12 cellular contexts compared by ENCODE assay signal in the genomic region with DNA sequence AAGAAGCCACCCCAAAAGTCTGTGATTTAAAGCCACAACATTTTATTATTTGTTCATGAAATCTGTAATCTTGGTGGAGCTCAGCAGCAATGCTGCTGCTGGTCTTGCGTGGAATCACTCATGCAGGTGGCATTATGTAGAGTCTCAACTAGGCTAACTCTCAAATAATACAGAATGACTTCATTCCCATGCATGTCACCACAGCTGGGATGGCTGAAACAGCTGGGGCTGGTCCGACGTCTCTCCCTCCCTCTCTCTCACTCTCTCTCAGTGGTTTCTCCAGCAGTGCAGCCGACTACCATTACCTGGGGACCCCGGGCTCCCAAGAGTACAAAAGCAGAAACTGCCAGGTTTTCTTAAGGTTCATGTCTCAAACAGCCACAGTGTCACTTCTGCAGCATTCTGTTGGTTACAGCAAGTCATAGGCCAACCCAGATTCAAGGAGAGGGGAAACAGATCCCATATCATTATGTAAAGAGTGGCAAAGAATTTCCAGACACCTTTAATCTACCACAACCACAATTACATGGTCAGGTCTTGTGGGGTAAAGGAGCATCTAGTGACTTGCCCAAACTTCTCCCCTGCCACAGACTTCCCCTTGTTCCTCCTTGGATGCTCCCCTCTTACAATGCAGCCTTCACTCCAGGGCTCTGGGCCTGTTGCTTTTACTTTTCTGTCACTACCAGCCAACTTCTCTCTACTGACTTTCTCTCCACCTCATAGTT.
DNase-seq lines count a peak whose midpoint lies in the region; ATAC-seq and TF ChIP-seq lines count a peak whose summit lies in the region.
"Had no signal": no experiment of that assay in that cellular context is flagged by ENCODE, and none has a peak within 500 bp of the region (broad histone marks: within the 10 kb centered on the region; RNA-seq: fewer than 3 reads in every experiment).

No MANE protein-coding gene starts in this region.

- no peaks in the 10 kb centered on the region for H3K9me3 Mint-ChIP-seq in chondrocyte (ENCODE audit: low read depth)
- H3K9me3 Mint-ChIP-seq in activated CD4-positive, alpha-beta memory T cell treated with anti-CD3 and anti-CD28 coated beads, Interleukin-2, amount 10 ng/mL, durations not matched to agents 7 days and 5 days: no peaks in the 10 kb centered on the region
- H3K9me3 Mint-ChIP-seq: natural killer cell treated with Interleukin-12 subunit alpha and Interleukin-12 subunit beta and Interleukin-15 and Interleukin-18, amount 100 ng/mL, for 72 hours had no signal

- peaks cover 50% of the 10 kb centered on the region for H3K4me1 Mint-ChIP-seq in chondrocyte (ENCODE audit: low read depth)
- H3K4me1 Mint-ChIP-seq in activated CD4-positive, alpha-beta memory T cell treated with anti-CD3 and anti-CD28 coated beads, Interleukin-2, amount 10 ng/mL, durations not matched to agents 7 days and 5 days: no peaks in the 10 kb centered on the region

- H2AFZ ChIP-seq in hepatocyte: no peak overlapping the region

- H3K4me1 ChIP-seq in hepatocyte (ENCODE audit: insufficient read depth): peaks cover 18% of the 10 kb centered on the region

- DNase-seq in Right ventricle myocardium superior (no peak), cardiac septum (ENCODE audit: low spot score) (no peak), chondrocyte (ENCODE audit: low spot score) (no peak), hepatocyte (ENCODE audit: low spot score) (no peak), NOMO-1 (lab: John Stamatoyannopoulos, UW; ENCODE audit: unreplicated experiment in 2 of 2) (no peak)
- DNase-seq in activated CD4-positive, alpha-beta memory T cell treated with anti-CD3 and anti-CD28 coated beads, Interleukin-2, amount 10 ng/mL, durations not matched to agents 7 days and 5 days: no peak
- DNase-seq in stimulated activated CD4-positive, alpha-beta T cell treated with anti-CD3 and anti-CD28 coated beads, Interleukin-2, amount 100 ng/mL, for 48 hours: no peak
- DNase-seq: activated naive CD4-positive, alpha-beta T cell treated with anti-CD3 and anti-CD28 coated beads, Interleukin-2, amount 50 U/mL, for 16 hours; NCI-H1436 treated with DMSO at 0.1 percent for 48 hours; NCI-H524 treated with DMSO at 0.1 percent for 48 hours had no signal

- H3K27ac Mint-ChIP-seq in chondrocyte (ENCODE audit: unreplicated experiment): peak overlapping the region; percentile 91
- H3K27ac Mint-ChIP-seq in activated CD4-positive, alpha-beta memory T cell treated with anti-CD3 and anti-CD28 coated beads, Interleukin-2, amount 10 ng/mL, durations not matched to agents 7 days and 5 days: no peak overlapping the region
- H3K27ac Mint-ChIP-seq: natural killer cell treated with Interleukin-12 subunit alpha and Interleukin-12 subunit beta and Interleukin-15 and Interleukin-18, amount 100 ng/mL, for 72 hours had no signal

- H3K27me3 ChIP-seq in hepatocyte: no peaks in the 10 kb centered on the region

- no peak overlapping the region for H3K4me3 ChIP-seq in hepatocyte

- TF ChIP-seq CTCF in chondrocyte (IDR thresholded peaks at IDR 0.05) (no peak), hepatocyte (IDR thresholded peaks at IDR 0.05; ENCODE audit: poor library complexity) (no peak)

- CTCF ChIA-PET in activated CD4-positive, alpha-beta memory T cell treated with anti-CD3 and anti-CD28 coated beads, Interleukin-2, amount 10 ng/mL, durations not matched to agents 7 days and 5 days (lab: Charles Lee): no interaction called here

- ATAC-seq in Right ventricle myocardium superior (ENCODE audit: poor library complexity) (peak; percentile 55), HG02678 (IDR thresholded peaks at IDR 0.05; ENCODE audit: unreplicated experiment) (no peak)

- no peaks in the 10 kb centered on the region for H3K36me3 ChIP-seq in hepatocyte (replicated peaks; ENCODE audit: insufficient read depth, low read depth)

- no peaks in the 10 kb centered on the region for H3K9me2 ChIP-seq in hepatocyte (replicated peaks; ENCODE audit: insufficient read depth)

- 94% methylated on average over 5 of the region's 5 CpGs for WGBS in hepatocyte (ENCODE audit: low lambda C conversion rate, missing lambda C conversion rate)

- H3K27me3 Mint-ChIP-seq in chondrocyte (ENCODE audit: low read depth): no peaks in the 10 kb centered on the region
- H3K27me3 Mint-ChIP-seq in activated CD4-positive, alpha-beta memory T cell treated with anti-CD3 and anti-CD28 coated beads, Interleukin-2, amount 10 ng/mL, durations not matched to agents 7 days and 5 days: peaks cover 2% of the 10 kb centered on the region

- no peaks in the 10 kb centered on the region for H3K9me3 ChIP-seq in hepatocyte (ENCODE audit: low read depth)

- POLR2A ChIA-PET in activated CD4-positive, alpha-beta memory T cell treated with anti-CD3 and anti-CD28 coated beads, Interleukin-2, amount 10 ng/mL, durations not matched to agents 7 days and 5 days (lab: Charles Lee): no interaction called here

- H3K27ac ChIP-seq in hepatocyte: peak overlapping the region; percentile 29

- no peak overlapping the region for H3K4me3 Mint-ChIP-seq in chondrocyte (ENCODE audit: unreplicated experiment)
- no peak overlapping the region for H3K4me3 Mint-ChIP-seq in activated CD4-positive, alpha-beta memory T cell treated with anti-CD3 and anti-CD28 coated beads, Interleukin-2, amount 10 ng/mL, durations not matched to agents 7 days and 5 days
- H3K4me3 Mint-ChIP-seq: natural killer cell treated with Interleukin-12 subunit alpha and Interleukin-12 subunit beta and Interleukin-15 and Interleukin-18, amount 100 ng/mL, for 72 hours had no signal

- no peaks in the 10 kb centered on the region for H3K79me2 ChIP-seq in hepatocyte

- H3K36me3 Mint-ChIP-seq in chondrocyte (ENCODE audit: low read depth): no peaks in the 10 kb centered on the region
- H3K36me3 Mint-ChIP-seq in activated CD4-positive, alpha-beta memory T cell treated with anti-CD3 and anti-CD28 coated beads, Interleukin-2, amount 10 ng/mL, durations not matched to agents 7 days and 5 days (ENCODE audit: low read depth): no peaks in the 10 kb centered on the region
- H3K36me3 Mint-ChIP-seq: natural killer cell treated with Interleukin-12 subunit alpha and Interleukin-12 subunit beta and Interleukin-15 and Interleukin-18, amount 100 ng/mL, for 72 hours had no signal

- intact Hi-C loops in Right ventricle myocardium superior (cut with DNase I): no loop called here
- intact Hi-C loops in cardiac septum (cut with DNase I): no loop called here

- H3K4me2 ChIP-seq in hepatocyte: peak overlapping the region; percentile 39

- no peaks in the 10 kb centered on the region for H4K20me1 ChIP-seq in hepatocyte (ENCODE audit: insufficient read depth, poor library complexity, severe bottlenecking)
